Comparison of ENCODE assay signal across 1 cellular context in genomic region chr2:120244656-120245519, GRCh38.
TF ChIP-seq lines count a peak whose summit lies in the region.

No MANE protein-coding gene starts in this region.

TF ChIP-seq in HEK293, 187 proteins besides CTCF, POLR2A, EP300 and RAD21 (continued from another document):
- TF ChIP-seq, protein P1, sequence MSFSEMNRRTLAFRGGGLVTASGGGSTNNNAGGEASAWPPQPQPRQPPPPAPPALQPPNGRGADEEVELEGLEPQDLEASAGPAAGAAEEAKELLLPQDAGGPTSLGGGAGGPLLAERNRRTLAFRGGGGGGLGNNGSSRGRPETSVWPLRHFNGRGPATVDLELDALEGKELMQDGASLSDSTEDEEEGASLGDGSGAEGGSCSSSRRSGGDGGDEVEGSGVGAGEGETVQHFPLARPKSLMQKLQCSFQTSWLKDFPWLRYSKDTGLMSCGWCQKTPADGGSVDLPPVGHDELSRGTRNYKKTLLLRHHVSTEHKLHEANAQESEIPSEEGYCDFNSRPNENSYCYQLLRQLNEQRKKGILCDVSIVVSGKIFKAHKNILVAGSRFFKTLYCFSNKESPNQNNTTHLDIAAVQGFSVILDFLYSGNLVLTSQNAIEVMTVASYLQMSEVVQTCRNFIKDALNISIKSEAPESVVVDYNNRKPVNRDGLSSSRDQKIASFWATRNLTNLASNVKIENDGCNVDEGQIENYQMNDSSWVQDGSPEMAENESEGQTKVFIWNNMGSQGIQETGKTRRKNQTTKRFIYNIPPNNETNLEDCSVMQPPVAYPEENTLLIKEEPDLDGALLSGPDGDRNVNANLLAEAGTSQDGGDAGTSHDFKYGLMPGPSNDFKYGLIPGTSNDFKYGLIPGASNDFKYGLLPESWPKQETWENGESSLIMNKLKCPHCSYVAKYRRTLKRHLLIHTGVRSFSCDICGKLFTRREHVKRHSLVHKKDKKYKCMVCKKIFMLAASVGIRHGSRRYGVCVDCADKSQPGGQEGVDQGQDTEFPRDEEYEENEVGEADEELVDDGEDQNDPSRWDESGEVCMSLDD (tag by site-specific recombination; IDR thresholded peaks at IDR 0.05) = no peak
- TF ChIP-seq ZNF747 (tag by site-specific recombination; IDR thresholded peaks at IDR 0.05) (no peak), GLI2 (tag by site-specific recombination; IDR thresholded peaks at IDR 0.05; ENCODE audit: borderline replicate concordance, low read depth) (no peak), BCL6B (tag by site-specific recombination; IDR thresholded peaks at IDR 0.05) (peak; percentile 41; the same call in 1 of the 2 replicates), ZNF146 (tag by site-specific recombination; IDR thresholded peaks at IDR 0.05) (no peak), ZNF629 (tag by site-specific recombination; IDR thresholded peaks at IDR 0.05) (no peak), GFI1B (tag by site-specific recombination; IDR thresholded peaks at IDR 0.05) (no peak), HOXD13 (CRISPR knock-in tag; IDR thresholded peaks at IDR 0.05; ENCODE audit: borderline replicate concordance) (no peak), ZNF132 (tag by site-specific recombination; IDR thresholded peaks at IDR 0.05; ENCODE audit: borderline replicate concordance) (no peak), TRIM28 (IDR thresholded peaks at IDR 0.05; ENCODE audit: borderline replicate concordance, low read length) (0 out of 2 replicates have a peak, but pooled peaks have one; percentile 32), ZNF211 (tag by site-specific recombination; IDR thresholded peaks at IDR 0.05; ENCODE audit: low read depth) (no peak), PRDM2 (tag by site-specific recombination; IDR thresholded peaks at IDR 0.05; ENCODE audit: borderline replicate concordance) (no peak), ZBTB20 (tag by site-specific recombination; IDR thresholded peaks at IDR 0.05) (peak; percentile 41), ZNF660 (tag by site-specific recombination; IDR thresholded peaks at IDR 0.05) (no peak), ZBTB26 (tag by site-specific recombination; optimal IDR thresholded peaks at IDR 0.05) (no peak), SCRT2 (tag by site-specific recombination; IDR thresholded peaks at IDR 0.05) (no peak), ZNF350 (tag by site-specific recombination; IDR thresholded peaks at IDR 0.05) (no peak)
